ENCODE assay signal across 19 cellular contexts in the genomic region with DNA sequence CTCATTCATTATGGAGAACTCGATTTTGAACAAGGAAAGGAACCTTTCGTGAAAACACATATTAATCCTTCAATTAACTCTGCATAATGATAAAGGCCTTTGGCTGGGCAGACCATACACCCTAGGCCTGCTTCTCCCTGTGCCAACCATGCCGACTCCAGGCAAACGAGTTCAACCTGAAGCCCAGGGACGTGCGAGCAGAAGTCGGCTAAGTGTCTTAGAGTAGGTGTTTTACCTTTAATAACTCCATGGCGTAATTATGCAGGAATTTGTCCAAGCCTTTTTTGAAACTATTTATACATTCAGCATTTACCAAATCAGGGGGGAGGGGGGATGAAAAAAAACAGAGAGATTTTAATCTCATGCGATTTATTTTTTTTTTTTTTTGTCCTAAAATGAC.
DNase-seq lines count a peak whose midpoint lies in the region; ATAC-seq and TF ChIP-seq lines count a peak whose summit lies in the region.
"Had no signal": no experiment of that assay in that cellular context is flagged by ENCODE, and none has a peak within 500 bp of the region (broad histone marks: within the 10 kb centered on the region; RNA-seq: fewer than 3 reads in every experiment).

No MANE protein-coding gene starts in this region.

- H3K4me1 Mint-ChIP-seq in progenitor cell of endocrine pancreas (ENCODE audit: low read depth), result no peaks in the 10 kb centered on the region
- H3K4me1 Mint-ChIP-seq: T-cell had no signal

- intact Hi-C loops in stomach (cut with DNase I; ENCODE audit: low total_unique reads), result no loop called here

- H3K9me3 ChIP-seq in stomach, result peaks cover 0 to 4% (median 0%) of the 10 kb centered on the region in 4 donors

- peaks cover 11% of the 10 kb centered on the region for H3K9me3 Mint-ChIP-seq in progenitor cell of endocrine pancreas (ENCODE audit: low read depth)
- H3K9me3 Mint-ChIP-seq: natural killer cell treated with Interleukin-12 subunit alpha and Interleukin-12 subunit beta and Interleukin-15 and Interleukin-18, amount 100 ng/mL, for 72 hours had no signal

- no peak for TF ChIP-seq EP300 in stomach (IDR thresholded peaks at IDR 0.05)

- no peak overlapping the region for H3K4me3 Mint-ChIP-seq in progenitor cell of endocrine pancreas (ENCODE audit: low read depth)
- H3K4me3 Mint-ChIP-seq: natural killer cell treated with Interleukin-12 subunit alpha and Interleukin-12 subunit beta and Interleukin-15 and Interleukin-18, amount 100 ng/mL, for 72 hours; T-cell had no signal

- DNase-seq in DMS79 (lab: John Stamatoyannopoulos, UW), result peak; percentile 26
- DNase-seq in DMS79 treated with DMSO at 0.1 percent for 48 hours (lab: John Stamatoyannopoulos, UW), result no peak
- peak; percentile 27 for DNase-seq in NCI-H526 treated with DMSO at 0.1 percent for 48 hours (lab: John Stamatoyannopoulos, UW)
- peak; percentile 8 for DNase-seq in islet precursor cell
- peak; percentile 41 for DNase-seq in stomach
- DNase-seq in progenitor cell of endocrine pancreas (ENCODE audit: low spot score, unreplicated experiment), result no peak
- no peak for DNase-seq in medulla oblongata (ENCODE audit: extremely low spot score)
- DNase-seq: activated gamma-delta T cell treated with Interleukin-2 at 50 U/mL for 16 hours; amygdala; cerebellar nuclear complex; effector memory CD4-positive, alpha-beta T cell; GOT3; head of caudate nucleus; mammary epithelial cell; stimulated activated CD4-positive, alpha-beta T cell treated with anti-CD3 and anti-CD28 coated beads, Interleukin-4, amount 100 ng/mL, for 4 hours; T-cell had no signal

- H3K4me3 ChIP-seq in stomach, result no peak overlapping the region

- no peak for ATAC-seq in GM19324 (IDR thresholded peaks at IDR 0.05; ENCODE audit: low FRiP score, unreplicated experiment)
- ATAC-seq: natural killer cell treated with Interleukin-12 subunit alpha and Interleukin-12 subunit beta and Interleukin-15 and Interleukin-18, amount 100 ng/mL, for 72 hours; Right ventricle myocardium inferior; T-cell had no signal

- no peaks in the 10 kb centered on the region for H3K36me3 ChIP-seq in stomach

- peaks cover 0 to 15% (median 11%) of the 10 kb centered on the region in 4 donors for H3K4me1 ChIP-seq in stomach

- peaks cover 10% of the 10 kb centered on the region for H3K27me3 Mint-ChIP-seq in progenitor cell of endocrine pancreas

- TF ChIP-seq POLR2A in stomach (IDR thresholded peaks at IDR 0.05), result no peak

- no peak overlapping the region for H3K27ac ChIP-seq in stomach

- no peaks in the 10 kb centered on the region for H3K36me3 Mint-ChIP-seq in progenitor cell of endocrine pancreas (ENCODE audit: insufficient read depth)
- H3K36me3 Mint-ChIP-seq: natural killer cell treated with Interleukin-12 subunit alpha and Interleukin-12 subunit beta and Interleukin-15 and Interleukin-18, amount 100 ng/mL, for 72 hours; T-cell had no signal

- WGBS in stomach, 5 donors, result 52 to 66% (median 55%) methylated on average over 9 of the region's 9 CpGs

- TF ChIP-seq CTCF in stomach (IDR thresholded peaks at IDR 0.05), result no peak
- TF ChIP-seq CTCF in progenitor cell of endocrine pancreas (IDR thresholded peaks at IDR 0.05; ENCODE audit: unreplicated experiment), result no peak

- no peak overlapping the region for H3K27ac Mint-ChIP-seq in progenitor cell of endocrine pancreas
- H3K27ac Mint-ChIP-seq: natural killer cell treated with Interleukin-12 subunit alpha and Interleukin-12 subunit beta and Interleukin-15 and Interleukin-18, amount 100 ng/mL, for 72 hours; T-cell had no signal

- peaks cover 0 to 6% (median 4%) of the 10 kb centered on the region in 3 donors for H3K27me3 ChIP-seq in stomach

Comparison
In these comparisons a context has a peak if more than half of its experiments do, and no peak if none do; other contexts are left out.
1. DNase-seq: peak in DMS79 (single experiment), NCI-H526 treated with DMSO at 0.1 percent for 48 hours (single experiment), islet precursor cell (single experiment) and stomach (single experiment); none in DMS79 treated with DMSO at 0.1 percent for 48 hours (single experiment), progenitor cell of endocrine pancreas (single experiment) and medulla oblongata (single experiment).